Comparison of ENCODE assay signal across 24 cellular contexts in the genomic region with DNA sequence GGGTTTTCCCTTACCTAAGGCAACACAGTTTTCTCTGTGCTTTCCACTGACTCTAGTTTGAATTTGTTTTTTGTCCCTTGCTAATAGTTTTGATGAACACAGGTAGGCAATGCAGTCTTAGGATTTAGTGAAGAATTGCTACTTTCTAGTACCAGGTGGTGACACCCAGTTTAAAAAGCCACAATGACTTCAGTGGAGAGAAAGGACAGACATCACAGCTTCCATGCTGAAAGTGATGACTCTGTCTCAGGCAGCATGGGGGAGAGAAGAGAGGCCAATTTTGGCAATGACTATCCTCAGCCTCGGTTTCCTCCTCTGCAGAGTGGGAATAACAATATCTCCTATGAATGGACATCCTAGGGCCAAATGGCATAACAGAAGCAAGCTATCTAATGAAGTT.
"Had no signal": no experiment of that assay in that cellular context is flagged by ENCODE, and none has a peak within 500 bp of the region (broad histone marks: within the 10 kb centered on the region; RNA-seq: fewer than 3 reads in every experiment).

No MANE protein-coding gene starts in this region.

- H3K9me3 Mint-ChIP-seq: natural killer cell; nephron; neural progenitor cell; stimulated activated memory B cell treated with anti-CD40 and anti-IgM and Interleukin-4, amounts not matched to agents 10 μg/mL and 1 μg/mL and 100 μg/mL, for 72 hours; stimulated activated naive CD8-positive, alpha-beta T cell treated with anti-CD3 and anti-CD28 coated beads, Interleukin-15, amount 100 ng/mL, for 72 hours; type B pancreatic cell had no signal

- DNase-seq: natural killer cell; occipital lobe; ovary; posterior cingulate gyrus; psoas muscle; right cardiac atrium; right lobe of liver; sigmoid colon; small intestine; stimulated activated CD4-positive, alpha-beta T cell treated with anti-CD3 and anti-CD28 coated beads, Interleukin-2, amount 100 ng/mL, for 24 hours; stimulated activated CD4-positive, alpha-beta T cell treated with anti-CD3 and anti-CD28 coated beads, Interleukin-4, amount 100 ng/mL, for 24 hours; stimulated activated naive CD4-positive, alpha-beta T cell; stimulated activated naive CD8-positive, alpha-beta T cell treated with anti-CD3 and anti-CD28 coated beads, Interleukin-15, amount 100 ng/mL, for 72 hours; stimulated activated naive CD8-positive, alpha-beta T cell treated with anti-CD3 and anti-CD28 coated beads, Interleukin-15, Interleukin-2, amounts not matched to agents 100 U/mL and 50 U/mL, for 24 hours; substantia nigra; testis; tibial artery; transverse colon; upper lobe of right lung had no signal

- H3K27ac Mint-ChIP-seq: natural killer cell; neural progenitor cell; progenitor cell of endocrine pancreas; stimulated activated memory B cell treated with anti-CD40 and anti-IgM and Interleukin-4, amounts not matched to agents 10 μg/mL and 1 μg/mL and 100 μg/mL, for 72 hours; stimulated activated naive CD8-positive, alpha-beta T cell treated with anti-CD3 and anti-CD28 coated beads, Interleukin-15, amount 100 ng/mL, for 72 hours; type B pancreatic cell had no signal

- ATAC-seq: natural killer cell; psoas muscle; right cardiac atrium; right lobe of liver; stimulated activated memory B cell treated with anti-CD40 and anti-IgM and Interleukin-4, amounts not matched to agents 10 μg/mL and 1 μg/mL and 100 μg/mL, for 72 hours; stimulated activated naive CD8-positive, alpha-beta T cell treated with anti-CD3 and anti-CD28 coated beads, Interleukin-15, amount 100 ng/mL, for 72 hours; stimulated activated naive CD8-positive, alpha-beta T cell treated with anti-CD3 and anti-CD28 coated beads, Interleukin-15, Interleukin-2, amounts not matched to agents 100 U/mL and 50 U/mL, for 24 hours; upper lobe of right lung had no signal

- H3K4me1 Mint-ChIP-seq: natural killer cell; stimulated activated memory B cell treated with anti-CD40 and anti-IgM and Interleukin-4, amounts not matched to agents 10 μg/mL and 1 μg/mL and 100 μg/mL, for 72 hours; stimulated activated naive CD8-positive, alpha-beta T cell treated with anti-CD3 and anti-CD28 coated beads, Interleukin-15, amount 100 ng/mL, for 72 hours had no signal

- H3K36me3 Mint-ChIP-seq: natural killer cell; stimulated activated memory B cell treated with anti-CD40 and anti-IgM and Interleukin-4, amounts not matched to agents 10 μg/mL and 1 μg/mL and 100 μg/mL, for 72 hours; type B pancreatic cell had no signal

- H3K4me3 Mint-ChIP-seq: natural killer cell; nephron; neural progenitor cell; stimulated activated memory B cell treated with anti-CD40 and anti-IgM and Interleukin-4, amounts not matched to agents 10 μg/mL and 1 μg/mL and 100 μg/mL, for 72 hours; stimulated activated naive CD8-positive, alpha-beta T cell treated with anti-CD3 and anti-CD28 coated beads, Interleukin-15, amount 100 ng/mL, for 72 hours; type B pancreatic cell had no signal

- FAIRE-seq: small intestine had no signal
